In genomic region chr6:121106962-121107361, GRCh38 we compare ENCODE assay signal across 23 cellular contexts.
A peak's percentile ranks its signal among the peaks of the same experiment; 100 is the strongest.
DNase-seq lines count a peak whose midpoint lies in the region; FAIRE-seq lines count a peak whose summit lies in the region.
"Had no signal": no experiment of that assay in that cellular context is flagged by ENCODE, and none has a peak within 500 bp of the region (broad histone marks: within the 10 kb centered on the region; RNA-seq: fewer than 3 reads in every experiment).

No MANE protein-coding gene starts in this region.

- no peaks in the 10 kb centered on the region for H3K36me3 ChIP-seq in small intestine (ENCODE audit: control insufficient read depth in 2 of 2, insufficient read depth in 2 of 2, low read length in 2 of 2)
- H3K36me3 ChIP-seq: BE2C, BLaER1 had no signal

- FAIRE-seq in G401.6 (lab: Jason Lieb, UNC) (peak; percentile 73), islet of Langerhans (lab: Jason Lieb, UNC) (peak; percentile 80), small intestine (lab: Jason Lieb, UNC) (peak; percentile 87)
- FAIRE-seq: GM12891, GM19239 had no signal

- no peak overlapping the region for H3K27ac ChIP-seq in small intestine (ENCODE audit: low read depth in 1 of 2, low read length in 1 of 2)
- H3K27ac ChIP-seq: BLaER1 had no signal

- no peaks in the 10 kb centered on the region for H3K9me3 ChIP-seq in small intestine (ENCODE audit: control insufficient read depth, low read depth)
- H3K9me3 ChIP-seq: BE2C had no signal

- WGBS in small intestine, 3 donors: 85 to 98% (median 93%) methylated on average over 1 of the region's 1 CpG

- DNase-seq in small intestine (no peak), NCI-H510A (lab: John Stamatoyannopoulos, UW) (no peak), NCI-H2081 (lab: John Stamatoyannopoulos, UW) (no peak)
- DNase-seq: 8988T; ACHN; BE2C; C1 segment of cervical spinal cord; CD4-positive, alpha-beta memory T cell; CD4-positive, CD25-positive, alpha-beta regulatory T cell; CD8-positive, alpha-beta memory T cell; COR-L47; DMS 273 treated with DMSO at 0.1 percent for 48 hours; DMS153; DMS53; DMS79; DND-41; EL; GF-D8 had no signal

- no peaks in the 10 kb centered on the region for H3K27me3 ChIP-seq in small intestine (ENCODE audit: control insufficient read depth in 2 of 2, insufficient read depth in 2 of 2, low read length in 2 of 2)
- H3K27me3 ChIP-seq: BE2C, BLaER1 had no signal

- H3K4me1 ChIP-seq in small intestine (ENCODE audit: control insufficient read depth in 2 of 2, insufficient read depth in 1 of 2, low read depth in 1 of 2, low read length in 1 of 2): no peaks in the 10 kb centered on the region
- H3K4me1 ChIP-seq: BE2C, BLaER1 had no signal

- H3K4me3 ChIP-seq in small intestine (ENCODE audit: low read depth in 1 of 2, low read length in 2 of 2): no peak overlapping the region
- H3K4me3 ChIP-seq: BLaER1 had no signal
